11 cellular contexts compared by ENCODE assay signal in genomic region chr2:217942731-217943335, GRCh38. TPM values are rescaled to one million over a fixed set of nuclear protein-coding genes. Genes with fewer than 3 reads are reported as not detected.
DNase-seq lines count a peak whose midpoint lies in the region; ATAC-seq, FAIRE-seq and TF ChIP-seq lines count a peak whose summit lies in the region.
"Had no signal": no experiment of that assay in that cellular context is flagged by ENCODE, and none has a peak within 500 bp of the region (broad histone marks: within the 10 kb centered on the region; RNA-seq: fewer than 3 reads in every experiment).

No MANE protein-coding gene starts in this region.

- H3K4me1 ChIP-seq in GM23248 (ENCODE audit: insufficient read depth) = peaks cover 46% of the 10 kb centered on the region
- H3K4me1 ChIP-seq in HepG2 (ENCODE audit: insufficient read depth, low read length) = peaks cover 75% of the 10 kb centered on the region
- H3K4me1 ChIP-seq in skeletal muscle tissue (ENCODE audit: control insufficient read depth in 3 of 3, insufficient read depth in 3 of 3, low read length in 3 of 3) = peaks cover 55 to 58% (median 57%) of the 10 kb centered on the region in 3 donors

- peaks cover 100% of the 10 kb centered on the region for H3K79me2 ChIP-seq in GM23248 (ENCODE audit: insufficient read depth)
- peaks cover 28% of the 10 kb centered on the region for H3K79me2 ChIP-seq in HepG2 (ENCODE audit: insufficient read depth, low read length)

- 17% methylated on average over 1 to 3 of the region's 3 CpGs for WGBS in GM23248 (ENCODE audit: low coverage in 1 of 2, low lambda C conversion rate in 2 of 2, missing lambda C conversion rate in 2 of 2), 2 experiments
- 2% methylated on average over 3 of the region's 3 CpGs for WGBS in HepG2 (ENCODE audit: low lambda C conversion rate)

- DNase-seq in GM23248 (no peak), choroid plexus epithelial cell (ENCODE audit: low read depth) (no peak), HepG2 (ENCODE audit: low spot score) (peak; percentile 15), cortex of kidney (lab: John Stamatoyannopoulos, UW) (no peak), GM03348 (ENCODE audit: low spot score) (no peak), amniotic stem cell (lab: John Stamatoyannopoulos, UW) (no peak), glutamatergic neuron (no peak)
- DNase-seq: NCI-H82 had no signal

- peaks cover 13% of the 10 kb centered on the region for H3K4me1 Mint-ChIP-seq in glutamatergic neuron (ENCODE audit: low read depth, unreplicated experiment)
- H3K4me1 Mint-ChIP-seq: IgD-negative memory B cell had no signal

- H3K36me3 ChIP-seq in GM23248 (ENCODE audit: low read depth) = no peaks in the 10 kb centered on the region
- no peaks in the 10 kb centered on the region; a peak in 1 of 5 replicates for H3K36me3 ChIP-seq in HepG2 (replicated peaks in 1 of 2; ENCODE audit: control insufficient read depth in 1 of 2, insufficient read depth in 2 of 2, low read length in 2 of 2)
- H3K36me3 ChIP-seq in skeletal muscle tissue (ENCODE audit: control insufficient read depth in 3 of 3, insufficient read depth in 3 of 3, low read length in 3 of 3) = peaks cover 0 to 7% (median 4%) of the 10 kb centered on the region in 3 donors

- FAIRE-seq in HepG2 (lab: Jason Lieb, UNC) = no peak

- no TSS peak for BruUV-seq in HepG2 (replicated peaks; lab: Mats Ljungman, UMichigan)

- no peaks in the 10 kb centered on the region for H3K9me2 ChIP-seq in GM23248 (ENCODE audit: insufficient read depth)

- H3K27ac Mint-ChIP-seq in glutamatergic neuron (ENCODE audit: unreplicated experiment) = no peak overlapping the region
- H3K27ac Mint-ChIP-seq: IgD-negative memory B cell, WTC11 had no signal

- in situ Hi-C loops in GM23248 (cut with MboI) = no loop called here
- in situ Hi-C loops in HepG2 (cut with HindIII; ENCODE audit: extremely low pct_ligation_motif_present, low pct_unique_long_range_greater_than_20kb) = no loop called here

- TF ChIP-seq EP300 in HepG2 (IDR thresholded peaks at IDR 0.05; ENCODE audit: low read depth in 2 of 2, low read length in 2 of 2) = no peak
- no peak for TF ChIP-seq EP300 in HepG2 (CRISPR knock-in tag; IDR thresholded peaks at IDR 0.05; ENCODE audit: borderline replicate concordance)

- POLR2A ChIA-PET in HepG2 (lab: Yijun Ruan, JAX) = interaction anchor here (1.6 kb wide), 1 partner anchor 41 kb away, joined by 8 read pairs; no protein-coding TSS in a partner anchor

- H3K27me3 Mint-ChIP-seq in glutamatergic neuron (ENCODE audit: unreplicated experiment) = peaks cover 3% of the 10 kb centered on the region

- intact Hi-C loops in HepG2 (cut with micrococcal nuclease; ENCODE audit: unreplicated experiment) = loop anchor here (5.0 kb wide), 1 partner anchor 41 kb away; no protein-coding TSS in a partner anchor

- peak; percentile 14 for ATAC-seq in HepG2

- H3K9ac ChIP-seq in GM23248 (peak overlapping the region; percentile 76), HepG2 (ENCODE audit: insufficient read depth, low read depth, low read length) (peak overlapping the region; percentile 73; the same call in 1 of the 2 replicates), skeletal muscle tissue (ENCODE audit: low read depth in 1 of 3, low read length in 3 of 3) (peak overlapping the region; percentile 77 to 91 (median 83))

- H3K27ac ChIP-seq in GM23248 = peak overlapping the region; percentile 62
- no peak overlapping the region for H3K27ac ChIP-seq in HepG2 (ENCODE audit: extremely low read length, insufficient read depth, low read length)
- H3K27ac ChIP-seq in skeletal muscle tissue (ENCODE audit: low read depth, low read length) = peak overlapping the region; percentile 87

- TF ChIP-seq CTCF in choroid plexus epithelial cell (conservative IDR thresholded peaks at IDR 0.05; ENCODE audit: low read depth, low read length) (no peak), HepG2 (CRISPR knock-in tag; IDR thresholded peaks at IDR 0.05) (no peak), glutamatergic neuron (IDR thresholded peaks at IDR 0.05; ENCODE audit: partially characterized antibody, unreplicated experiment) (no peak)

- H3K9me3 Mint-ChIP-seq in glutamatergic neuron (ENCODE audit: unreplicated experiment) = peaks cover 5% of the 10 kb centered on the region
- H3K9me3 Mint-ChIP-seq: IgD-negative memory B cell, WTC11 had no signal

- H3K27me3 ChIP-seq in GM23248 (replicated peaks; ENCODE audit: insufficient read depth) (no peaks in the 10 kb centered on the region), HepG2 (ENCODE audit: control insufficient read depth in 1 of 2, insufficient read depth in 2 of 2, low read length in 2 of 2) (peaks cover 7 to 37% of the 10 kb centered on the region in 2 experiments; a peak in 3 of 5 replicates), skeletal muscle tissue (ENCODE audit: control insufficient read depth in 3 of 3, insufficient read depth in 3 of 3, low read length in 3 of 3) (no peaks in the 10 kb centered on the region)

- peak overlapping the region; percentile 86 for H3K4me2 ChIP-seq in GM23248 (ENCODE audit: unreplicated experiment)
- H3K4me2 ChIP-seq in HepG2 (ENCODE audit: low read depth, low read length) = peak overlapping the region; percentile 98

- no peaks in the 10 kb centered on the region for H3K36me3 Mint-ChIP-seq in glutamatergic neuron (ENCODE audit: unreplicated experiment)
- H3K36me3 Mint-ChIP-seq: WTC11 had no signal

- no peak overlapping the region for H2AFZ ChIP-seq in GM23248
- no peak overlapping the region for H2AFZ ChIP-seq in HepG2 (ENCODE audit: low read length)

- TF ChIP-seq POLR2A in HepG2 (IDR thresholded peaks at IDR 0.05; ENCODE audit: insufficient read depth in 1 of 2, low read depth in 2 of 2, low read length in 2 of 2) = no peak

- no peak overlapping the region for H3K4me3 Mint-ChIP-seq in glutamatergic neuron (ENCODE audit: unreplicated experiment)

- CTCF ChIA-PET in HepG2 (lab: Yijun Ruan, JAX; ENCODE audit: low intra/inter-chr PET ratio, low total read pairs) = no interaction called here

- H4K20me1 ChIP-seq in GM23248 (ENCODE audit: insufficient read depth) (no peaks in the 10 kb centered on the region), HepG2 (ENCODE audit: insufficient read depth, low read length) (peaks cover 28% of the 10 kb centered on the region; the same call in 1 of the 2 replicates)

- H3F3A ChIP-seq in GM23248 (ENCODE audit: insufficient read depth) = peaks cover 31% of the 10 kb centered on the region

- no peak for TF ChIP-seq RAD21 in HepG2 (CRISPR knock-in tag; IDR thresholded peaks at IDR 0.05)

- H3K4me3 ChIP-seq in GM23248 (peak overlapping the region; percentile 79), choroid plexus epithelial cell (ENCODE audit: low read depth, low read length) (peak overlapping the region; percentile 62), HepG2 (replicated peaks in 1 of 3; ENCODE audit: insufficient read depth in 1 of 3, low read depth in 2 of 3, low read length in 3 of 3) (peak overlapping the region; percentile 65 to 92 (median 86)), skeletal muscle tissue (ENCODE audit: low read length in 3 of 3) (peak overlapping the region; percentile 87 to 93 (median 89))

- no peaks in the 10 kb centered on the region for H3K9me3 ChIP-seq in GM23248 (ENCODE audit: low read depth)
- no peaks in the 10 kb centered on the region for H3K9me3 ChIP-seq in HepG2 (ENCODE audit: low read length)
- no peaks in the 10 kb centered on the region for H3K9me3 ChIP-seq in skeletal muscle tissue (ENCODE audit: control insufficient read depth in 3 of 3, low read length in 3 of 3)

TF ChIP-seq in HepG2, 621 proteins besides CTCF, POLR2A, EP300 and RAD21 (continues in another document):
- TF ChIP-seq HMG20A (CRISPR knock-in tag; IDR thresholded peaks at IDR 0.05; ENCODE audit: borderline replicate concordance) = no peak
- no peak for TF ChIP-seq CSRNP1 (CRISPR knock-in tag; IDR thresholded peaks at IDR 0.05)
- no peak for TF ChIP-seq YEATS4 (CRISPR knock-in tag; IDR thresholded peaks at IDR 0.05; ENCODE audit: borderline replicate concordance)

RNA-seq across cellular contexts. Expression of gene TNS1, which starts 60.0 kb away (rescaled TPM):
- total RNA-seq in GM23248 (2014; rRNA removed; shearing (Covaris generic)) = 99.3 and 104 TPM in 2 replicates
- polyA plus RNA-seq in GM23248 (2016; fragmentation: Nextera tagmentation; extraction: Ambion mirVana) (78.6 and 81.6 TPM in 2 replicates), HepG2 (2011; rRNA removed) (118 and 127 TPM in 2 replicates)
- total RNA-seq in HepG2 (2016; rRNA removed; fragmentation: Illumina TruSeq; extraction: Trizol) (1.9 TPM in 2 replicates), skeletal muscle tissue (73.1 TPM), glutamatergic neuron (ENCODE audit: unreplicated experiment) (3.2 TPM)
- 0.51 and 0.71 TPM in 2 replicates for total RNA-seq in HepG2 (2016; cell fraction: cytosol; rRNA removed; fragmentation: Illumina TruSeq; extraction: Trizol; ENCODE audit: low read depth)
- 1.1 and 1.7 TPM in 2 replicates for total RNA-seq in HepG2 (2016; cell fraction: insoluble cytoplasmic fraction; rRNA removed; fragmentation: Illumina TruSeq; extraction: Trizol)
- 1.9 and 2.2 TPM in 2 replicates for total RNA-seq in HepG2 (2016; cell fraction: membrane; rRNA removed; fragmentation: Illumina TruSeq; extraction: Trizol)
- 3.7 and 4.7 TPM in 2 replicates for total RNA-seq in HepG2 (2016; cell fraction: nucleus; rRNA removed; fragmentation: Illumina TruSeq; extraction: Trizol)
- 72.1 and 78.8 TPM in 2 replicates for polyA plus RNA-seq in HepG2 (2011; cell fraction: cytosol; rRNA removed)
- polyA plus RNA-seq in HepG2 (2011; cell fraction: nucleus; rRNA removed) = 302 and 373 TPM in 2 replicates
- polyA plus RNA-seq in HepG2 (2012) = 63.6 and 87.8 TPM in 2 replicates
- polyA plus RNA-seq in HepG2 (2016; cell fraction: cytosol; fragmentation: Illumina TruSeq; extraction: Trizol; ENCODE audit: low read depth) = 0.35 and 0.62 TPM in 2 replicates
- polyA plus RNA-seq in HepG2 (2016; cell fraction: insoluble cytoplasmic fraction; fragmentation: Illumina TruSeq; extraction: Trizol; ENCODE audit: low read depth) = 1.3 and 1.7 TPM in 2 replicates
- 0.73 and 0.90 TPM in 2 replicates for polyA plus RNA-seq in HepG2 (2016; cell fraction: membrane; fragmentation: Illumina TruSeq; extraction: Trizol; ENCODE audit: low read depth)
- 1.9 and 2.0 TPM in 2 replicates for polyA plus RNA-seq in HepG2 (2016; cell fraction: nucleus; fragmentation: Illumina TruSeq; extraction: Trizol; ENCODE audit: insufficient read depth, low read depth)
- polyA minus RNA-seq in HepG2 (2011; rRNA and poly(A)+ RNA removed; ENCODE audit: low replicate concordance) = 3.6 and 445 TPM in 2 replicates
- 116 and 155 TPM in 2 replicates for polyA minus RNA-seq in HepG2 (2011; cell fraction: cytosol; rRNA and poly(A)+ RNA removed)
- polyA minus RNA-seq in HepG2 (2011; cell fraction: nucleus; rRNA and poly(A)+ RNA removed) = 504 and 544 TPM in 2 replicates
- polyA plus RNA-seq: IgD-negative memory B cell had no signal

Comparison
In these comparisons a context has a peak if more than half of its experiments do, and no peak if none do; other contexts are left out.
1. RNA of gene TNS1, which starts 60.0 kb away (total RNA-seq): 99.3 to 104 TPM in GM23248 and 73.1 TPM in skeletal muscle tissue (single experiment); 3.2 TPM in glutamatergic neuron (single experiment) and 0.51 to 4.7 TPM in HepG2; every median in the first group is over 10 times any median in the second.
2. Peak in every context shown above with its lines, with median percentiles within 50 percentile points of each other: H3K4me3 ChIP-seq and H3K9ac ChIP-seq.